8 cellular contexts compared by ENCODE assay signal in the genomic region with DNA sequence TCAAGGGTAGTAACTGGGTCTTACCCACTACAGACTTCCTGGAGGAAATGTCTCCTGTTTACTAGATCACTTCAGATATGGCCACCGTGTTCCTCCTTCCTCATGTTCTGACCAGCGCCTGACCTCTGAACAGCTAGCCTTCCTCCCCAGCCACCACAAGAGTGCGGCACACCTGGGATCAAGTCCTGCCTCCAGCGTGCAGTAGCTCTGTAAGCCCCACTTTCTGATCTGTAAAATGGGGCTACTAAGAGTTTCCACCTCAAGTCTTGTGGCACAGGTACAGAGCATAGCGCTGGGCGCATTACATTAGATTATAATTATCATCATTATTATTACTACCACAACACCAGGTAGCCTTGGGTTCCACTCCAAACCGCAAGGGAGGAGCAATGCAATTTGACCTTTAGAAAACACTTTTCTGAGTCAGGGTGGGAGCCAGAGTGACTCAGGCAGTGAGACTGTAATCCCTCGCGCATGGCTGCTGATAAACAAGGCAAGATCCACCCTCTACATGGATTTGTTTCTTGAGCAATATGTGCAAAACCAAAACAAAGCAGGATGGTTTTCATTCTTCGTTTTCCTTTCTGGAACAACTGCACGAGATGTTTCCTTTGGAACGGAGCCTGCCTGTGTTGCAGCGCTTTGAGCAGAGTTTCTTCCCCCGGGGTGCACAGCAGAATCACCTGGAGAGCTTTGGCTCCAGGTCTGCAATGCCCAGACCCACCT.
A peak's percentile ranks its signal among the peaks of the same experiment; 100 is the strongest.
DNase-seq lines count a peak whose midpoint lies in the region; ATAC-seq and TF ChIP-seq lines count a peak whose summit lies in the region.

No MANE protein-coding gene starts in this region.

- no peak overlapping the region for H3K27ac ChIP-seq in mammary epithelial cell (ENCODE audit: insufficient read depth, low read depth, low read length)
- peak overlapping the region; percentile 78 to 86 for H3K27ac ChIP-seq in left lung
- H3K27ac ChIP-seq in thyroid gland = peak overlapping the region; percentile 90 to 94 (median 93)

- peaks cover 9% of the 10 kb centered on the region for H3K27me3 ChIP-seq in mammary epithelial cell (ENCODE audit: insufficient read depth, low read length)
- no peaks in the 10 kb centered on the region for H3K27me3 ChIP-seq in left lung
- H3K27me3 ChIP-seq in thyroid gland = no peaks in the 10 kb centered on the region

- H3K4me3 ChIP-seq in mammary epithelial cell (replicated peaks in 1 of 3; ENCODE audit: insufficient read depth in 1 of 3, low read depth in 2 of 3, low read length in 3 of 3) (no peak overlapping the region), left lung (no peak overlapping the region), thyroid gland (replicated peaks in 1 of 3) (no peak overlapping the region)

- no peaks in the 10 kb centered on the region for H3K36me3 ChIP-seq in mammary epithelial cell (ENCODE audit: insufficient read depth, low read length)
- H3K36me3 ChIP-seq in left lung = peaks cover 0 to 7% of the 10 kb centered on the region in 2 donors
- no peaks in the 10 kb centered on the region for H3K36me3 ChIP-seq in thyroid gland

- CTCF ChIA-PET in mammary epithelial cell (lab: Charles Lee; ENCODE audit: low non-redundant PET) (no interaction called here), HEK293T (lab: Yijun Ruan, JAX) (no interaction called here)

- H3K9ac ChIP-seq in mammary epithelial cell (ENCODE audit: insufficient read depth, low read length) = no peak overlapping the region

- H3K9me3 ChIP-seq in mammary epithelial cell (replicated peaks; ENCODE audit: insufficient read depth, low read length) (no peaks in the 10 kb centered on the region), left lung (no peaks in the 10 kb centered on the region), thyroid gland (no peaks in the 10 kb centered on the region)

- WGBS in mammary epithelial cell (ENCODE audit: low coverage, missing lambda C conversion rate) = 34% methylated on average over 12 of the region's 14 CpGs
- 44 to 47% methylated on average over 14 of the region's 14 CpGs for WGBS in thyroid gland, 2 donors

- no peak overlapping the region for H3K4me2 ChIP-seq in mammary epithelial cell (ENCODE audit: insufficient read depth, low read depth, low read length)

- dilution Hi-C loops in mammary epithelial cell (cut with HindIII; ENCODE audit: low sequenced_read_pairs) = no loop called here

- DNase-seq in M059J (ENCODE audit: low read depth) (peak; percentile 97), mammary epithelial cell (peak; percentile 93), left lung (peak in 1 of 2 donors; percentile 60), thyroid gland (peak; percentile 70 to 81), HEK293T (ENCODE audit: extremely low spot score) (no peak), SIG-M5 treated with dmso at 0.1 percent for 504 hours (lab: John Stamatoyannopoulos, UW; ENCODE audit: unreplicated experiment) (no peak)

- peak in 1 of 2 donors; percentile 4 for TF ChIP-seq POLR2A in thyroid gland (IDR thresholded peaks at IDR 0.05)

- no peaks in the 10 kb centered on the region for H3K79me2 ChIP-seq in mammary epithelial cell (ENCODE audit: insufficient read depth, low read length)

- POLR2A ChIA-PET in HEK293T (lab: Yijun Ruan, JAX) = no interaction called here

- peak; percentile 67 for ATAC-seq in left lung
- no peak for ATAC-seq in HG03457 (IDR thresholded peaks at IDR 0.05; ENCODE audit: unreplicated experiment)
- ATAC-seq in HG03442 (IDR thresholded peaks at IDR 0.05; ENCODE audit: unreplicated experiment) = no peak

- in situ Hi-C loops in mammary epithelial cell (cut with MboI; ENCODE audit: low sequenced_read_pairs in 2 of 2) = no loop called here

- intact Hi-C loops in mammary epithelial cell (cut with micrococcal nuclease) = no loop called here
- intact Hi-C loops in left lung (cut with DNase I) = no loop called here
- intact Hi-C loops in thyroid gland (cut with DNase I) = no loop called here

- no peak for TF ChIP-seq CTCF in mammary epithelial cell (conservative IDR thresholded peaks at IDR 0.05 in 1 of 2, IDR thresholded peaks at IDR 0.05 in 1 of 2; ENCODE audit: extremely low read depth in 1 of 2, insufficient read depth in 1 of 2, low read depth in 1 of 2, low read length in 2 of 2)
- TF ChIP-seq CTCF in left lung (IDR thresholded peaks at IDR 0.05) = no peak
- no peak for TF ChIP-seq CTCF in thyroid gland (IDR thresholded peaks at IDR 0.05)

- peaks cover 2% of the 10 kb centered on the region for H4K20me1 ChIP-seq in mammary epithelial cell (ENCODE audit: insufficient read depth, low read length)

- H3K4me1 ChIP-seq in mammary epithelial cell (ENCODE audit: insufficient read depth, low read length) (peaks cover 8% of the 10 kb centered on the region), left lung (peaks cover 14 to 20% of the 10 kb centered on the region in 2 donors), thyroid gland (peaks cover 29 to 47% of the 10 kb centered on the region in 2 donors)

- no TSS peak for BruUV-seq in mammary epithelial cell (replicated peaks; lab: Mats Ljungman, UMichigan)

- H2AFZ ChIP-seq in mammary epithelial cell (ENCODE audit: low read depth, low read length) = no peak overlapping the region

TF ChIP-seq in HEK293T, 16 proteins besides CTCF, POLR2A, EP300 and RAD21:
- no peak for TF ChIP-seq HDGF (IDR thresholded peaks at IDR 0.05; ENCODE audit: borderline replicate concordance)
- TF ChIP-seq L3MBTL2 (conservative IDR thresholded peaks at IDR 0.05) = no peak
- no peak for TF ChIP-seq FOXM1 (IDR thresholded peaks at IDR 0.05; ENCODE audit: borderline replicate concordance)
- no peak for TF ChIP-seq FOXA1 (IDR thresholded peaks at IDR 0.05)
- TF ChIP-seq, protein P1, sequence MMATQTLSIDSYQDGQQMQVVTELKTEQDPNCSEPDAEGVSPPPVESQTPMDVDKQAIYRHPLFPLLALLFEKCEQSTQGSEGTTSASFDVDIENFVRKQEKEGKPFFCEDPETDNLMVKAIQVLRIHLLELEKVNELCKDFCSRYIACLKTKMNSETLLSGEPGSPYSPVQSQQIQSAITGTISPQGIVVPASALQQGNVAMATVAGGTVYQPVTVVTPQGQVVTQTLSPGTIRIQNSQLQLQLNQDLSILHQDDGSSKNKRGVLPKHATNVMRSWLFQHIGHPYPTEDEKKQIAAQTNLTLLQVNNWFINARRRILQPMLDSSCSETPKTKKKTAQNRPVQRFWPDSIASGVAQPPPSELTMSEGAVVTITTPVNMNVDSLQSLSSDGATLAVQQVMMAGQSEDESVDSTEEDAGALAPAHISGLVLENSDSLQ (IDR thresholded peaks at IDR 0.05) = no peak

Comparison
In these comparisons a context has a peak if more than half of its experiments do, and no peak if none do; other contexts are left out.
1. DNase-seq: peak in M059J (single experiment), mammary epithelial cell (single experiment) and thyroid gland (2 of 2); none in HEK293T (single experiment) and SIG-M5 treated with dmso at 0.1 percent for 504 hours (single experiment).